2 cellular contexts compared by ENCODE assay signal in genomic region chr14:65243766-65244442, GRCh38.
TF ChIP-seq lines count a peak whose summit lies in the region.

No MANE protein-coding gene starts in this region.

TF ChIP-seq in SK-N-SH, 30 proteins besides CTCF, POLR2A, EP300 and RAD21 (continued from another document):
- no peak for TF ChIP-seq ZBTB33 (IDR thresholded peaks at IDR 0.05; ENCODE audit: borderline replicate concordance, low read depth)

TF ChIP-seq in SK-N-SH treated with all-trans-retinoic acid at 6 μM for 48 hours, 23 proteins besides CTCF, POLR2A, EP300 and RAD21 (continued from another document):
- TF ChIP-seq PATZ1 (CRISPR knock-in tag; IDR thresholded peaks at IDR 0.05; ENCODE audit: borderline replicate concordance) (no peak), RARB (CRISPR knock-in tag; IDR thresholded peaks at IDR 0.05) (no peak), ZNF8 (CRISPR knock-in tag; IDR thresholded peaks at IDR 0.05) (no peak), ISL1 (CRISPR knock-in tag; IDR thresholded peaks at IDR 0.05) (no peak), CREB5 (CRISPR knock-in tag; IDR thresholded peaks at IDR 0.05; ENCODE audit: low read depth) (no peak), TOX (CRISPR knock-in tag; IDR thresholded peaks at IDR 0.05; ENCODE audit: borderline replicate concordance) (no peak), ZNF70 (CRISPR knock-in tag; IDR thresholded peaks at IDR 0.05) (no peak), ZFP3 (CRISPR knock-in tag; IDR thresholded peaks at IDR 0.05) (no peak), PPARA (CRISPR knock-in tag; IDR thresholded peaks at IDR 0.05; ENCODE audit: borderline replicate concordance) (no peak), GLIS3 (CRISPR knock-in tag; IDR thresholded peaks at IDR 0.05) (no peak), ZFP30 (CRISPR knock-in tag; IDR thresholded peaks at IDR 0.05) (no peak), CSRNP3 (CRISPR knock-in tag; IDR thresholded peaks at IDR 0.05) (no peak), ARNTL (CRISPR knock-in tag; IDR thresholded peaks at IDR 0.05; ENCODE audit: borderline replicate concordance, low read depth) (no peak), ESRRG (CRISPR knock-in tag; IDR thresholded peaks at IDR 0.05) (no peak), ZC3H10 (CRISPR knock-in tag; IDR thresholded peaks at IDR 0.05) (no peak)
